ENCODE assay signal across 1 cellular context in the genomic region with DNA sequence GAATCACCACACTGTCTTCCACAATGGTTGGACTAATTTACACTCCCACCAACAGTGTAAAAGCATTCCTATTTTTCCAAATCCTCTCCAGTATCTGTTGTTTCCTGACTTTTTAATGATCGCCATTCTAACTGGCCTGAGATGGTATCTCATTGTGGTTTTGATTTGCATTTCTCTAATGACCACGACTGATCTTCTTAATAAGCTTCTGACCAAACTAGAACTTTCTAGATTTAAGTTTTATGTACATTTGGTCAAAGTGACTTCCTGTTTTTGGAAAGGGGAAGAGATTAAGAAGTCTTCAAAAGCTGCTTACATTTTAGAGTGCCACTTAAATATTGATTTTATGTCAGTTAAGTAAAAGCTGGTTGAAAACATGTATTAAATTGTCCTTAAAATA. TPM values are rescaled to one million over a fixed set of nuclear protein-coding genes. Genes with fewer than 3 reads are reported as not detected.
"Had no signal": no experiment of that assay in that cellular context is flagged by ENCODE, and none has a peak within 500 bp of the region (broad histone marks: within the 10 kb centered on the region; RNA-seq: fewer than 3 reads in every experiment).

No MANE protein-coding gene starts in this region.

RNA-seq across cellular contexts. Expression of a gene that starts 58.5 kb away (rescaled TPM):
- total RNA-seq: activated naive CD4-positive, alpha-beta T cell treated with anti-CD3 and anti-CD28 coated beads for 36 hours had no signal
